ENCODE assay signal across 18 cellular contexts in the genomic region with DNA sequence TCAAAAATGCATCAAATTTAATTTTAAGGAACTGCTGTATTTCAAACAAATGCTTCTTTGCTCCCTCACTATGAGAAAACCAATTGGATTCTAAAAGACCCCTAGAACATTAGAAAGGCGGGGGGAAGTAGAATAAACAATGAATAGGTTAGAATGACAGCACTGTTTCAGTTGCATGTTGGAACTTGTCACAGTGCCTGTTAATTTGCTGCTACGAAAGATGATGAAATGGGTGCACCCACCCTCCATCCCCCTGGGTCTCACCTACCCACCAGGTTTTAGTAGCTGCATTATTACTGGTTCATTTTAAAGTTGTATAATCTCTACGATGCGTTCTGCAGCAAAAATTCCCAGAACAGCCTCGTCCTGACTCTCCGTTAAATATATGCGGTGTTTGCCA.
A peak's percentile ranks its signal among the peaks of the same experiment; 100 is the strongest.
DNase-seq lines count a peak whose midpoint lies in the region; ATAC-seq and TF ChIP-seq lines count a peak whose summit lies in the region.
"Had no signal": no experiment of that assay in that cellular context is flagged by ENCODE, and none has a peak within 500 bp of the region (broad histone marks: within the 10 kb centered on the region; RNA-seq: fewer than 3 reads in every experiment).

No MANE protein-coding gene starts in this region.

- BruUV-seq in PC-3 (replicated peaks; lab: Mats Ljungman, UMichigan) = no TSS peak

- H3K4me2 ChIP-seq in PC-3 (ENCODE audit: low read length) (no peak overlapping the region), neural progenitor cell (no peak overlapping the region)
- H3K4me2 ChIP-seq: BLaER1, PC-9 had no signal

- POLR2A ChIA-PET in PC-3 (lab: Charles Lee; ENCODE audit: unreplicated experiment) = no interaction called here

- H3K36me3 ChIP-seq in PC-3 (ENCODE audit: low read depth, low read length) = no peaks in the 10 kb centered on the region
- no peaks in the 10 kb centered on the region for H3K36me3 ChIP-seq in neural progenitor cell
- H3K36me3 ChIP-seq: BLaER1, SJSA1 had no signal

- DNase-seq in NCI-H345 (lab: John Stamatoyannopoulos, UW) (peak; percentile 56), NCI-H345 treated with DMSO at 0.1 percent for 48 hours (lab: John Stamatoyannopoulos, UW; ENCODE audit: unreplicated experiment) (no peak), NCI-H1105 treated with DMSO at 0.1 percent for 48 hours (lab: John Stamatoyannopoulos, UW) (peak; percentile 55), PC-3 (no peak), neural progenitor cell (ENCODE audit: low spot score) (no peak), OCI-M2 (lab: John Stamatoyannopoulos, UW; ENCODE audit: unreplicated experiment) (no peak)
- DNase-seq in activated T-helper 1 cell treated with anti-CD3 and anti-CD28 coated beads, Interleukin-12 subunit alpha, Interleukin-12 subunit beta, Interleukin-2, Interleukin-4 antibody, amounts not matched to agents 30 ng/mL and 10 ng/mL and 1 ng/mL, durations not matched to agents 14 hours and 24 hours and 36 hours (ENCODE audit: low spot score) = no peak
- DNase-seq: CD4-positive, CD25-positive, alpha-beta regulatory T cell; NCI-H1048; NCI-H146; NCI-H2029 treated with DMSO at 0.1 percent for 48 hours; NCI-H748 treated with DMSO at 0.1 percent for 48 hours; PC-9; T-helper 2 cell had no signal

- no peak overlapping the region for H3K9ac ChIP-seq in PC-3 (ENCODE audit: low read length)
- no peak overlapping the region for H3K9ac ChIP-seq in neural progenitor cell
- H3K9ac ChIP-seq: BLaER1 had no signal

- H3K4me1 Mint-ChIP-seq in neural progenitor cell = peaks cover 29% of the 10 kb centered on the region
- no peaks in the 10 kb centered on the region for H3K4me1 Mint-ChIP-seq in activated T-helper 1 cell treated with anti-CD3 and anti-CD28 coated beads, Interleukin-12 subunit alpha, Interleukin-12 subunit beta, Interleukin-2, Interleukin-4 antibody, amounts not matched to agents 30 ng/mL and 10 ng/mL and 1 ng/mL, durations not matched to agents 14 hours and 24 hours and 36 hours (ENCODE audit: low read depth)
- H3K4me1 Mint-ChIP-seq: CD4-positive, CD25-positive, alpha-beta regulatory T cell had no signal

- H3K4me3 ChIP-seq in PC-3 (ENCODE audit: low read length) (no peak overlapping the region), neural progenitor cell (no peak overlapping the region)
- H3K4me3 ChIP-seq: BLaER1, PC-9, SJSA1 had no signal

- no peak for ATAC-seq in PC-3
- no peak for ATAC-seq in GM18870 (IDR thresholded peaks at IDR 0.05; ENCODE audit: unreplicated experiment)
- ATAC-seq: Right ventricle myocardium inferior had no signal

- peak overlapping the region; percentile 38; the same call in 1 of the 2 replicates for H2AFZ ChIP-seq in PC-3 (ENCODE audit: low read length)
- H2AFZ ChIP-seq in neural progenitor cell (replicated peaks) = peak overlapping the region; percentile 60
- H2AFZ ChIP-seq: PC-9 had no signal

- H3K27me3 ChIP-seq in PC-3 (ENCODE audit: low read length) (no peaks in the 10 kb centered on the region), neural progenitor cell (no peaks in the 10 kb centered on the region)
- H3K27me3 ChIP-seq: BLaER1, SJSA1 had no signal

- no peaks in the 10 kb centered on the region for H3K4me1 ChIP-seq in PC-3 (ENCODE audit: insufficient read depth, low read length)
- H3K4me1 ChIP-seq in neural progenitor cell = peaks cover 5% of the 10 kb centered on the region
- H3K4me1 ChIP-seq: BLaER1 had no signal

- CTCF ChIA-PET in PC-3 (lab: Charles Lee) = no interaction called here

- intact Hi-C loops in PC-3 (cut with micrococcal nuclease) = no loop called here
- intact Hi-C loops in activated T-helper 1 cell treated with anti-CD3 and anti-CD28 coated beads, Interleukin-12 subunit alpha, Interleukin-12 subunit beta, Interleukin-2, Interleukin-4 antibody, amounts not matched to agents 30 ng/mL and 10 ng/mL and 1 ng/mL, durations not matched to agents 14 hours and 24 hours and 36 hours (cut with micrococcal nuclease) = no loop called here

- H3F3A ChIP-seq in PC-3 (ENCODE audit: low read length, unreplicated experiment) (no peaks in the 10 kb centered on the region), neural progenitor cell (ENCODE audit: low read depth) (no peaks in the 10 kb centered on the region)

- H3K9me3 Mint-ChIP-seq in neural progenitor cell = no peaks in the 10 kb centered on the region
- no peaks in the 10 kb centered on the region for H3K9me3 Mint-ChIP-seq in activated T-helper 1 cell treated with anti-CD3 and anti-CD28 coated beads, Interleukin-12 subunit alpha, Interleukin-12 subunit beta, Interleukin-2, Interleukin-4 antibody, amounts not matched to agents 30 ng/mL and 10 ng/mL and 1 ng/mL, durations not matched to agents 14 hours and 24 hours and 36 hours
- H3K9me3 Mint-ChIP-seq: CD4-positive, CD25-positive, alpha-beta regulatory T cell had no signal

- H3K27ac ChIP-seq in PC-3 (ENCODE audit: low read length) (no peak overlapping the region), neural progenitor cell (no peak overlapping the region)
- H3K27ac ChIP-seq: BLaER1, PC-9, SJSA1 had no signal

- no peak for TF ChIP-seq CTCF in PC-3 (conservative IDR thresholded peaks at IDR 0.05; ENCODE audit: low read depth, low read length)
- no peak for TF ChIP-seq CTCF in neural progenitor cell (IDR thresholded peaks at IDR 0.05)

- H4K20me1 ChIP-seq in PC-3 (ENCODE audit: low read length) (no peaks in the 10 kb centered on the region), neural progenitor cell (ENCODE audit: low read depth) (no peaks in the 10 kb centered on the region)
- H4K20me1 ChIP-seq: BLaER1 had no signal

- H3K27ac Mint-ChIP-seq in neural progenitor cell = no peak overlapping the region
- H3K27ac Mint-ChIP-seq in activated T-helper 1 cell treated with anti-CD3 and anti-CD28 coated beads, Interleukin-12 subunit alpha, Interleukin-12 subunit beta, Interleukin-2, Interleukin-4 antibody, amounts not matched to agents 30 ng/mL and 10 ng/mL and 1 ng/mL, durations not matched to agents 14 hours and 24 hours and 36 hours = no peak overlapping the region
- H3K27ac Mint-ChIP-seq: CD4-positive, CD25-positive, alpha-beta regulatory T cell had no signal

- H3K27me3 Mint-ChIP-seq in neural progenitor cell (ENCODE audit: insufficient read depth, low read depth) = peaks cover 3% of the 10 kb centered on the region
- H3K27me3 Mint-ChIP-seq in activated T-helper 1 cell treated with anti-CD3 and anti-CD28 coated beads, Interleukin-12 subunit alpha, Interleukin-12 subunit beta, Interleukin-2, Interleukin-4 antibody, amounts not matched to agents 30 ng/mL and 10 ng/mL and 1 ng/mL, durations not matched to agents 14 hours and 24 hours and 36 hours (ENCODE audit: insufficient read depth) = peaks cover 2% of the 10 kb centered on the region

- H3K79me2 ChIP-seq in PC-3 (ENCODE audit: low read length) (no peaks in the 10 kb centered on the region), neural progenitor cell (ENCODE audit: low read depth) (no peaks in the 10 kb centered on the region)

- no peaks in the 10 kb centered on the region for H3K9me2 ChIP-seq in PC-3 (replicated peaks; ENCODE audit: low read length)

- H3K9me3 ChIP-seq in PC-3 (ENCODE audit: low read length) = no peaks in the 10 kb centered on the region
- no peaks in the 10 kb centered on the region for H3K9me3 ChIP-seq in neural progenitor cell (ENCODE audit: low read depth)
- H3K9me3 ChIP-seq: SJSA1 had no signal

- H3K4me3 Mint-ChIP-seq in neural progenitor cell = no peak overlapping the region
- no peak overlapping the region for H3K4me3 Mint-ChIP-seq in activated T-helper 1 cell treated with anti-CD3 and anti-CD28 coated beads, Interleukin-12 subunit alpha, Interleukin-12 subunit beta, Interleukin-2, Interleukin-4 antibody, amounts not matched to agents 30 ng/mL and 10 ng/mL and 1 ng/mL, durations not matched to agents 14 hours and 24 hours and 36 hours
- H3K4me3 Mint-ChIP-seq: CD4-positive, CD25-positive, alpha-beta regulatory T cell had no signal

- no peaks in the 10 kb centered on the region for H3K36me3 Mint-ChIP-seq in neural progenitor cell
- H3K36me3 Mint-ChIP-seq in activated T-helper 1 cell treated with anti-CD3 and anti-CD28 coated beads, Interleukin-12 subunit alpha, Interleukin-12 subunit beta, Interleukin-2, Interleukin-4 antibody, amounts not matched to agents 30 ng/mL and 10 ng/mL and 1 ng/mL, durations not matched to agents 14 hours and 24 hours and 36 hours (ENCODE audit: low read depth) = no peaks in the 10 kb centered on the region
- H3K36me3 Mint-ChIP-seq: CD4-positive, CD25-positive, alpha-beta regulatory T cell had no signal

Comparison
In these comparisons a context has a peak if more than half of its experiments do, and no peak if none do; other contexts are left out.
1. DNase-seq: peak in NCI-H345 (single experiment) and NCI-H1105 treated with DMSO at 0.1 percent for 48 hours (single experiment); none in NCI-H345 treated with DMSO at 0.1 percent for 48 hours (single experiment), PC-3 (single experiment), neural progenitor cell (single experiment), activated T-helper 1 cell treated with anti-CD3 and anti-CD28 coated beads, Interleukin-12 subunit alpha, Interleukin-12 subunit beta, Interleukin-2, Interleukin-4 antibody, amounts not matched to agents 30 ng/mL and 10 ng/mL and 1 ng/mL, durations not matched to agents 14 hours and 24 hours and 36 hours (single experiment) and OCI-M2 (single experiment).